23 cellular contexts compared by ENCODE assay signal in the genomic region with DNA sequence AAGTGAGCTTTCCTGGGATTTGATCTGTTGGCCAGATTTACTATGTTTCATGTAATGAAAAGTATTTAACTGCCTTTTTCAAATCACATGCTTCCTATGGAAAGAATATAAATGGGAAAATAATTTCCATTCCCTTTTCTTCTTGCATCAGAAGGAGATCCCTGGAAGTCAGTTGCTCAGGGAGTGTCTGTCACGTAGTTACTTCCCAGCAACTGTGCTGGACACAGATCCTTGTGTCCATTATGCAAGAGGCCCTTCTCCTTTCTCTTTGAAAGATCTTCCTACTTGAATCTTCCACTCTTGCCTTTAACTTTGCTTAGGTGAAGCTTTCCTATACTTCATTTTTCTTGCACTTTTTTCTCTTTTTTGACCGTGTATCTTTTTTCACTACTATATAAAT. TPM values are rescaled to one million over a fixed set of nuclear protein-coding genes. Genes with fewer than 3 reads are reported as not detected.
DNase-seq lines count a peak whose midpoint lies in the region; ATAC-seq and TF ChIP-seq lines count a peak whose summit lies in the region.
"Had no signal": no experiment of that assay in that cellular context is flagged by ENCODE, and none has a peak within 500 bp of the region (broad histone marks: within the 10 kb centered on the region; RNA-seq: fewer than 3 reads in every experiment).

No MANE protein-coding gene starts in this region.

- H4K20me1 ChIP-seq in GM23248 (ENCODE audit: insufficient read depth) = no peaks in the 10 kb centered on the region
- no peaks in the 10 kb centered on the region for H4K20me1 ChIP-seq in hepatocyte (ENCODE audit: insufficient read depth, poor library complexity, severe bottlenecking)

- H3K4me3 ChIP-seq in GM23248 = no peak overlapping the region
- no peak overlapping the region for H3K4me3 ChIP-seq in mesenchymal stem cell (ENCODE audit: insufficient read depth in 1 of 2, low read depth in 1 of 2, low read length in 2 of 2)
- no peak overlapping the region for H3K4me3 ChIP-seq in hepatocyte
- H3K4me3 ChIP-seq: MG63, SJSA1 had no signal

- in situ Hi-C loops in GM23248 (cut with MboI) = no loop called here

- ATAC-seq in T-helper 17 cell (no peak), HG02981 (IDR thresholded peaks at IDR 0.05; ENCODE audit: unreplicated experiment) (no peak), HG02610 (IDR thresholded peaks at IDR 0.05; ENCODE audit: unreplicated experiment) (no peak)

- H3K4me1 Mint-ChIP-seq in T-helper 17 cell (peaks cover 7% of the 10 kb centered on the region), endothelial cell (ENCODE audit: unreplicated experiment) (no peaks in the 10 kb centered on the region)
- H3K4me1 Mint-ChIP-seq: CD14-positive monocyte; CD8-positive, alpha-beta memory T cell had no signal

- no peak overlapping the region for H3K18ac ChIP-seq in mesenchymal stem cell (ENCODE audit: low read depth in 1 of 2, low read length in 2 of 2)

- H3K4me3 Mint-ChIP-seq in T-helper 17 cell (no peak overlapping the region), endothelial cell (ENCODE audit: unreplicated experiment) (no peak overlapping the region)
- H3K4me3 Mint-ChIP-seq: CD14-positive monocyte; CD8-positive, alpha-beta memory T cell had no signal

- no peak overlapping the region for H2BK12ac ChIP-seq in mesenchymal stem cell (ENCODE audit: low read length in 2 of 2)

- no peaks in the 10 kb centered on the region; the same call in 1 of the 2 replicates for H3K36me3 ChIP-seq in GM23248 (ENCODE audit: low read depth)
- H3K36me3 ChIP-seq in mesenchymal stem cell (ENCODE audit: control insufficient read depth in 1 of 2, insufficient read depth in 2 of 2, low read depth in 1 of 2, low read length in 2 of 2) = peaks cover 0 to 8% of the 10 kb centered on the region in 2 experiments
- no peaks in the 10 kb centered on the region for H3K36me3 ChIP-seq in hepatocyte (replicated peaks; ENCODE audit: insufficient read depth, low read depth)

- TF ChIP-seq CTCF in endothelial cell (IDR thresholded peaks at IDR 0.05; ENCODE audit: unreplicated experiment) (no peak), hepatocyte (IDR thresholded peaks at IDR 0.05; ENCODE audit: poor library complexity) (no peak)

- H3K9me3 Mint-ChIP-seq in endothelial cell (ENCODE audit: unreplicated experiment) = no peaks in the 10 kb centered on the region
- H3K9me3 Mint-ChIP-seq: CD14-positive monocyte; CD8-positive, alpha-beta memory T cell had no signal

- H2BK5ac ChIP-seq in mesenchymal stem cell (ENCODE audit: low read depth, low read length, poor library complexity, severe bottlenecking) = no peak overlapping the region

- peaks cover 4% of the 10 kb centered on the region for H3K79me1 ChIP-seq in mesenchymal stem cell (replicated peaks; ENCODE audit: low read length, poor library complexity, severe bottlenecking)

- H4K8ac ChIP-seq in mesenchymal stem cell (ENCODE audit: low read length) = no peak overlapping the region

- H2AFZ ChIP-seq in GM23248 (no peak overlapping the region), mesenchymal stem cell (ENCODE audit: low read depth, low read length) (no peak overlapping the region), hepatocyte (no peak overlapping the region)

- no peak overlapping the region for H4K91ac ChIP-seq in mesenchymal stem cell (ENCODE audit: low read length)

- H3K9me2 ChIP-seq in GM23248 (ENCODE audit: insufficient read depth) = no peaks in the 10 kb centered on the region
- H3K9me2 ChIP-seq in hepatocyte (replicated peaks; ENCODE audit: insufficient read depth) = no peaks in the 10 kb centered on the region

- no peak overlapping the region for H2BK15ac ChIP-seq in mesenchymal stem cell (ENCODE audit: low read depth, poor library complexity, severe bottlenecking)

- no peak overlapping the region for H3K9ac ChIP-seq in GM23248
- H3K9ac ChIP-seq in mesenchymal stem cell (ENCODE audit: low read length) = peak overlapping the region; percentile 42

- no peak overlapping the region for H3K27ac ChIP-seq in GM23248
- no peak overlapping the region for H3K27ac ChIP-seq in mesenchymal stem cell (ENCODE audit: low read length, poor library complexity, severe bottlenecking)
- H3K27ac ChIP-seq in hepatocyte = no peak overlapping the region
- H3K27ac ChIP-seq: SJSA1 had no signal

- H3K79me2 ChIP-seq in GM23248 (ENCODE audit: insufficient read depth) = no peaks in the 10 kb centered on the region
- no peaks in the 10 kb centered on the region for H3K79me2 ChIP-seq in hepatocyte

- no peaks in the 10 kb centered on the region for H3K27me3 Mint-ChIP-seq in T-helper 17 cell
- no peaks in the 10 kb centered on the region for H3K27me3 Mint-ChIP-seq in endothelial cell (ENCODE audit: unreplicated experiment)

- H3K36me3 Mint-ChIP-seq in T-helper 17 cell (ENCODE audit: low read depth) (no peaks in the 10 kb centered on the region), endothelial cell (ENCODE audit: low read depth, unreplicated experiment) (no peaks in the 10 kb centered on the region)

- 94 to 96% methylated on average over 2 of the region's 2 CpGs for WGBS in GM23248 (ENCODE audit: low coverage in 1 of 2, low lambda C conversion rate in 2 of 2, missing lambda C conversion rate in 2 of 2), 2 experiments
- 97% methylated on average over 2 of the region's 2 CpGs for WGBS in mesenchymal stem cell
- 91% methylated on average over 2 of the region's 2 CpGs for WGBS in hepatocyte (ENCODE audit: low lambda C conversion rate, missing lambda C conversion rate)

- H3K4me2 ChIP-seq in GM23248 (ENCODE audit: unreplicated experiment) = no peak overlapping the region
- H3K4me2 ChIP-seq in mesenchymal stem cell (ENCODE audit: low read length, poor library complexity, severe bottlenecking) = no peak overlapping the region
- no peak overlapping the region for H3K4me2 ChIP-seq in hepatocyte

- DNase-seq in GM23248 (peak; percentile 11), T-helper 17 cell (no peak), mesenchymal stem cell (peak; percentile 42), endothelial cell (ENCODE audit: low spot score) (no peak), hepatocyte (ENCODE audit: low spot score) (no peak)
- DNase-seq: BE2C; Calu3; CD8-positive, alpha-beta memory T cell; DMS79 treated with DMSO at 0.1 percent for 48 hours; GF-D8; H7; KBM-7; MG63; NCI-H2029; NCI-H2227 treated with DMSO at 0.1 percent for 48 hours; NCI-H510A; NCI-H69; Right ventricle myocardium superior; RPMI8226 had no signal

- H3K27ac Mint-ChIP-seq in T-helper 17 cell = peak overlapping the region; percentile 61
- no peak overlapping the region for H3K27ac Mint-ChIP-seq in endothelial cell (ENCODE audit: unreplicated experiment)
- H3K27ac Mint-ChIP-seq: CD8-positive, alpha-beta memory T cell had no signal

- H3K14ac ChIP-seq in mesenchymal stem cell (ENCODE audit: low read length in 2 of 2) = no peak overlapping the region

- H3K9me3 ChIP-seq in GM23248 (ENCODE audit: low read depth) = no peaks in the 10 kb centered on the region
- H3K9me3 ChIP-seq in T-helper 17 cell (ENCODE audit: control insufficient read depth, low read length, poor library complexity, severe bottlenecking) = no peaks in the 10 kb centered on the region
- H3K9me3 ChIP-seq in mesenchymal stem cell (ENCODE audit: control insufficient read depth, low read length) = no peaks in the 10 kb centered on the region
- H3K9me3 ChIP-seq in hepatocyte (ENCODE audit: low read depth) = no peaks in the 10 kb centered on the region
- H3K9me3 ChIP-seq: BE2C, MG63, SJSA1 had no signal

- H3K4me1 ChIP-seq in GM23248 (ENCODE audit: insufficient read depth) (peaks cover 18% of the 10 kb centered on the region), mesenchymal stem cell (ENCODE audit: control insufficient read depth, insufficient read depth, low read depth, low read length) (no peaks in the 10 kb centered on the region), hepatocyte (ENCODE audit: insufficient read depth) (peaks cover 9% of the 10 kb centered on the region)
- H3K4me1 ChIP-seq: BE2C, SJSA1 had no signal

- H3K27me3 ChIP-seq in GM23248 (replicated peaks; ENCODE audit: insufficient read depth) (no peaks in the 10 kb centered on the region), mesenchymal stem cell (ENCODE audit: control insufficient read depth in 1 of 2, insufficient read depth in 1 of 2, low read length in 2 of 2) (no peaks in the 10 kb centered on the region), hepatocyte (no peaks in the 10 kb centered on the region)
- H3K27me3 ChIP-seq: BE2C, MG63, SJSA1 had no signal

- no peak overlapping the region for H2BK120ac ChIP-seq in mesenchymal stem cell (ENCODE audit: low read depth, low read length)

- no peak overlapping the region for H3K4ac ChIP-seq in mesenchymal stem cell (ENCODE audit: low read depth in 1 of 2, low read length in 2 of 2)

- H3F3A ChIP-seq in GM23248 (ENCODE audit: insufficient read depth) = peaks cover 21% of the 10 kb centered on the region; the same call in 1 of the 2 replicates

- no peak overlapping the region for H2AK5ac ChIP-seq in mesenchymal stem cell (ENCODE audit: low read length, severe bottlenecking)

- H3K23ac ChIP-seq in mesenchymal stem cell (ENCODE audit: low read length in 2 of 2) = no peak overlapping the region

RNA-seq across cellular contexts. Expression of a gene that starts 59.4 kb away (rescaled TPM):
- 15.2 and 25.9 TPM in 2 replicates for total RNA-seq in GM23248 (2014; rRNA removed; shearing (Covaris generic))
- polyA plus RNA-seq in GM23248 (2016; fragmentation: Nextera tagmentation; extraction: Ambion mirVana) = 24.2 and 29.1 TPM in 2 replicates
- total RNA-seq in T-helper 17 cell = 1 to 10 TPM; 2.0 to 3.2 TPM
- 4.2 TPM for polyA plus RNA-seq in mesenchymal stem cell (2013, experiment 1 of 2)
- polyA plus RNA-seq in mesenchymal stem cell (2013, experiment 2 of 2) = 4.9 TPM
- total RNA-seq in endothelial cell (ENCODE audit: unreplicated experiment) = 20.8 TPM
- total RNA-seq in hepatocyte = 16.8 and 18.3 TPM in 2 replicates
- 8.3 and 15.3 TPM in 2 replicates for polyA plus RNA-seq in hepatocyte

Comparison
In these comparisons a context has a peak if more than half of its experiments do, and no peak if none do; other contexts are left out.
1. DNase-seq: peak in GM23248 (single experiment) and mesenchymal stem cell (single experiment); none in T-helper 17 cell (0 of 3), endothelial cell (single experiment) and hepatocyte (single experiment).